ENCODE assay signal across 17 cellular contexts in the genomic region with DNA sequence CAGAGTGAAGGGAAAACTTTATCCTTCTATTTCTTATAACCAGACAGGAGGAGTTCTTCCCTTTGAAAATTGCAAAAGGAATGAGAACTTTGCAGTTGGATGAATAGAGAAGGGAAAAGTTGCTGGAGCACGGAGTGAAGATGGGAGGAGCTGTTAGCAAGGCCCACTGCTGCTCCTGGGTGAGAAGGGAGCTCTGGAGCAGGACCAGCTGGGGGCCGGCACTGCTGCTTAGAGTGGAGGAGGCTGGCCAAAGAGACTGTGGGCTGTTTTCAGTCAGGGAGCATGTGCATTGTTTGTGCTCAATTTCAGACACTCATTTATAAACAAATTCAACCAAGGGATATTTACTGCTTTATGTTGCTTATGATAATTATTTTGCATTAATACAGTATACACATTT.
DNase-seq lines count a peak whose midpoint lies in the region; ATAC-seq and TF ChIP-seq lines count a peak whose summit lies in the region.
"Had no signal": no experiment of that assay in that cellular context is flagged by ENCODE, and none has a peak within 500 bp of the region (broad histone marks: within the 10 kb centered on the region; RNA-seq: fewer than 3 reads in every experiment).

No MANE protein-coding gene starts in this region.

- peaks cover 4% of the 10 kb centered on the region for H3K27me3 Mint-ChIP-seq in GM23338 (ENCODE audit: insufficient read depth, low read depth, poor library complexity)
- no peaks in the 10 kb centered on the region for H3K27me3 Mint-ChIP-seq in nephron progenitor cell (ENCODE audit: low read depth, poor library complexity)
- no peaks in the 10 kb centered on the region for H3K27me3 Mint-ChIP-seq in progenitor cell of endocrine pancreas

- no peak overlapping the region for H3K4me2 ChIP-seq in GM23338

- no peaks in the 10 kb centered on the region for H3K9me2 ChIP-seq in GM23338 (ENCODE audit: insufficient read depth)

- in situ Hi-C loops in SK-MEL-5 (cut with HindIII; ENCODE audit: low pct_unique_long_range_greater_than_20kb, low sequenced_read_pairs): no loop called here

- no peaks in the 10 kb centered on the region for H3K79me2 ChIP-seq in GM23338 (replicated peaks; ENCODE audit: insufficient read depth)

- H3F3A ChIP-seq in GM23338 (replicated peaks; ENCODE audit: low read depth): no peaks in the 10 kb centered on the region

- TF ChIP-seq CTCF in GM23338 (conservative IDR thresholded peaks at IDR 0.05; ENCODE audit: low read depth in 2 of 2): 0 out of 4 replicates have a peak, but pooled peaks of 1 of the 2 experiments have one; percentile 4
- TF ChIP-seq CTCF in nephron progenitor cell (IDR thresholded peaks at IDR 0.05): no peak
- TF ChIP-seq CTCF in progenitor cell of endocrine pancreas (IDR thresholded peaks at IDR 0.05; ENCODE audit: unreplicated experiment): no peak

- no peak overlapping the region for H2AFZ ChIP-seq in GM23338

- no peak overlapping the region for H3K27ac ChIP-seq in GM23338 (ENCODE audit: low read depth)
- H3K27ac ChIP-seq: SJCRH30 had no signal

- H3K27ac Mint-ChIP-seq in GM23338 (no peak overlapping the region), nephron progenitor cell (peak overlapping the region; percentile 82), progenitor cell of endocrine pancreas (no peak overlapping the region)
- H3K27ac Mint-ChIP-seq: CD8-positive, alpha-beta T cell had no signal

- H3K36me3 ChIP-seq in GM23338 (ENCODE audit: insufficient read depth): no peaks in the 10 kb centered on the region
- H3K36me3 ChIP-seq: BE2C had no signal

- no peaks in the 10 kb centered on the region for H3K4me1 ChIP-seq in GM23338 (ENCODE audit: insufficient read depth)
- H3K4me1 ChIP-seq: BE2C, SJCRH30 had no signal

- H3K36me3 Mint-ChIP-seq in GM23338 (ENCODE audit: low read depth) (no peaks in the 10 kb centered on the region; the same call in 2 of the 3 replicates), nephron progenitor cell (ENCODE audit: low read depth) (peaks cover 16% of the 10 kb centered on the region), progenitor cell of endocrine pancreas (ENCODE audit: insufficient read depth) (peaks cover 18% of the 10 kb centered on the region)

- H3K27me3 ChIP-seq in GM23338 (ENCODE audit: insufficient read depth): no peaks in the 10 kb centered on the region
- H3K27me3 ChIP-seq: BE2C, SJCRH30 had no signal

- peak; percentile 81 for ATAC-seq in GM23338
- ATAC-seq: CD8-positive, alpha-beta T cell had no signal

- no peaks in the 10 kb centered on the region for H4K20me1 ChIP-seq in GM23338 (replicated peaks; ENCODE audit: insufficient read depth)

- peaks cover 6% of the 10 kb centered on the region for H3K4me1 Mint-ChIP-seq in GM23338
- H3K4me1 Mint-ChIP-seq in nephron progenitor cell: peaks cover 16% of the 10 kb centered on the region
- no peaks in the 10 kb centered on the region for H3K4me1 Mint-ChIP-seq in progenitor cell of endocrine pancreas (ENCODE audit: low read depth)

- H3K4me3 ChIP-seq in GM23338: no peak overlapping the region
- H3K4me3 ChIP-seq: SJCRH30 had no signal

- H3K9me3 Mint-ChIP-seq in GM23338: no peaks in the 10 kb centered on the region
- no peaks in the 10 kb centered on the region for H3K9me3 Mint-ChIP-seq in nephron progenitor cell
- no peaks in the 10 kb centered on the region for H3K9me3 Mint-ChIP-seq in progenitor cell of endocrine pancreas (ENCODE audit: low read depth)
- H3K9me3 Mint-ChIP-seq: CD8-positive, alpha-beta T cell had no signal

- no peak for DNase-seq in GM23338 (ENCODE audit: low spot score)
- DNase-seq in SK-MEL-5 (ENCODE audit: low read depth, low spot score): peak; percentile 9
- peak; percentile 15 for DNase-seq in globus pallidus (ENCODE audit: low spot score)
- no peak for DNase-seq in nephron progenitor cell
- no peak for DNase-seq in NCI-H748 (lab: John Stamatoyannopoulos, UW; ENCODE audit: unreplicated experiment)
- DNase-seq in progenitor cell of endocrine pancreas (ENCODE audit: low spot score, unreplicated experiment): no peak
- DNase-seq in NCI-H2081 treated with DMSO at 0.1 percent for 48 hours (lab: John Stamatoyannopoulos, UW): no peak
- DNase-seq: BE2C; CD8-positive, alpha-beta T cell; DND-41; GF-D8; KG1; NCI-H1092 treated with DMSO at 0.1 percent for 48 hours; NCI-H1694 treated with DMSO at 0.1 percent for 48 hours; NCI-H2171; NCI-H446 treated with DMSO at 0.1 percent for 48 hours; SJCRH30 had no signal

- H3K4me3 Mint-ChIP-seq in GM23338: no peak overlapping the region
- no peak overlapping the region for H3K4me3 Mint-ChIP-seq in nephron progenitor cell
- H3K4me3 Mint-ChIP-seq in progenitor cell of endocrine pancreas (ENCODE audit: low read depth): no peak overlapping the region
- H3K4me3 Mint-ChIP-seq: CD8-positive, alpha-beta T cell had no signal

TF ChIP-seq in GM23338, 12 proteins besides CTCF, POLR2A, EP300 and RAD21:
- TF ChIP-seq, protein P1, sequence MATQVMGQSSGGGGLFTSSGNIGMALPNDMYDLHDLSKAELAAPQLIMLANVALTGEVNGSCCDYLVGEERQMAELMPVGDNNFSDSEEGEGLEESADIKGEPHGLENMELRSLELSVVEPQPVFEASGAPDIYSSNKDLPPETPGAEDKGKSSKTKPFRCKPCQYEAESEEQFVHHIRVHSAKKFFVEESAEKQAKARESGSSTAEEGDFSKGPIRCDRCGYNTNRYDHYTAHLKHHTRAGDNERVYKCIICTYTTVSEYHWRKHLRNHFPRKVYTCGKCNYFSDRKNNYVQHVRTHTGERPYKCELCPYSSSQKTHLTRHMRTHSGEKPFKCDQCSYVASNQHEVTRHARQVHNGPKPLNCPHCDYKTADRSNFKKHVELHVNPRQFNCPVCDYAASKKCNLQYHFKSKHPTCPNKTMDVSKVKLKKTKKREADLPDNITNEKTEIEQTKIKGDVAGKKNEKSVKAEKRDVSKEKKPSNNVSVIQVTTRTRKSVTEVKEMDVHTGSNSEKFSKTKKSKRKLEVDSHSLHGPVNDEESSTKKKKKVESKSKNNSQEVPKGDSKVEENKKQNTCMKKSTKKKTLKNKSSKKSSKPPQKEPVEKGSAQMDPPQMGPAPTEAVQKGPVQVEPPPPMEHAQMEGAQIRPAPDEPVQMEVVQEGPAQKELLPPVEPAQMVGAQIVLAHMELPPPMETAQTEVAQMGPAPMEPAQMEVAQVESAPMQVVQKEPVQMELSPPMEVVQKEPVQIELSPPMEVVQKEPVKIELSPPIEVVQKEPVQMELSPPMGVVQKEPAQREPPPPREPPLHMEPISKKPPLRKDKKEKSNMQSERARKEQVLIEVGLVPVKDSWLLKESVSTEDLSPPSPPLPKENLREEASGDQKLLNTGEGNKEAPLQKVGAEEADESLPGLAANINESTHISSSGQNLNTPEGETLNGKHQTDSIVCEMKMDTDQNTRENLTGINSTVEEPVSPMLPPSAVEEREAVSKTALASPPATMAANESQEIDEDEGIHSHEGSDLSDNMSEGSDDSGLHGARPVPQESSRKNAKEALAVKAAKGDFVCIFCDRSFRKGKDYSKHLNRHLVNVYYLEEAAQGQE (IDR thresholded peaks at IDR 0.05; ENCODE audit: unreplicated experiment): no peak
- no peak for TF ChIP-seq CREB1 (CRISPR knock-in tag; IDR thresholded peaks at IDR 0.05; ENCODE audit: low read depth)
- no peak for TF ChIP-seq EZH2phosphoT487 (IDR thresholded peaks at IDR 0.05; ENCODE audit: unreplicated experiment)
- TF ChIP-seq EZH2 (IDR thresholded peaks at IDR 0.05; ENCODE audit: low read depth, unreplicated experiment): no peak
- TF ChIP-seq POLR2AphosphoS5 (IDR thresholded peaks at IDR 0.05; ENCODE audit: low read depth): no peak
- no peak for TF ChIP-seq NANOG (IDR thresholded peaks at IDR 0.05; ENCODE audit: borderline replicate concordance)
- no peak for TF ChIP-seq JUNB (IDR thresholded peaks at IDR 0.05; ENCODE audit: unreplicated experiment)

Comparison
In these comparisons a context has a peak if more than half of its experiments do, and no peak if none do; other contexts are left out.
1. DNase-seq: peak in SK-MEL-5 (single experiment) and globus pallidus (single experiment); none in GM23338 (single experiment), nephron progenitor cell (single experiment), NCI-H748 (single experiment), progenitor cell of endocrine pancreas (single experiment) and NCI-H2081 treated with DMSO at 0.1 percent for 48 hours (single experiment).